Comparison of ENCODE assay signal across 9 cellular contexts in genomic region chr2:18413794-18414396, GRCh38.
DNase-seq lines count a peak whose midpoint lies in the region; TF ChIP-seq lines count a peak whose summit lies in the region.
"Had no signal": no experiment of that assay in that cellular context is flagged by ENCODE, and none has a peak within 500 bp of the region (broad histone marks: within the 10 kb centered on the region; RNA-seq: fewer than 3 reads in every experiment).

No MANE protein-coding gene starts in this region.

- TF ChIP-seq EP300 in SK-N-SH (IDR thresholded peaks at IDR 0.05; ENCODE audit: borderline replicate concordance in 1 of 2, low read depth in 1 of 2, low read length in 1 of 2): no peak; a peak in 1 of 4 replicates

- no peak for TF ChIP-seq RAD21 in SK-N-SH (IDR thresholded peaks at IDR 0.05; ENCODE audit: low read length)

- POLR2A ChIA-PET in SK-N-SH (lab: Yijun Ruan, JAX): no interaction called here

- no peaks in the 10 kb centered on the region for H4K20me1 ChIP-seq in SK-N-SH (ENCODE audit: insufficient read depth)

- 4% methylated on average over 1 of the region's 1 CpG for WGBS in SK-N-SH (ENCODE audit: low lambda C conversion rate)

- no peaks in the 10 kb centered on the region for H3K9me3 ChIP-seq in SK-N-SH

- no peaks in the 10 kb centered on the region for H3K36me3 ChIP-seq in SK-N-SH (replicated peaks in 1 of 2; ENCODE audit: control insufficient read depth in 1 of 2, insufficient read depth in 2 of 2, low read length in 1 of 2)

- H3K27ac ChIP-seq in SK-N-SH (ENCODE audit: low read depth in 2 of 2, low read length in 1 of 2): peak overlapping the region; percentile 47 to 93; a peak in 3 of 4 replicates

- no peaks in the 10 kb centered on the region for H3K9me2 ChIP-seq in SK-N-SH

- peak overlapping the region; percentile 14 to 33; a peak in 3 of 4 replicates for H3K4me3 ChIP-seq in SK-N-SH (ENCODE audit: low read depth in 2 of 2, low read length in 1 of 2)

- peak overlapping the region; percentile 2; the same call in 1 of the 2 replicates for H2AFZ ChIP-seq in SK-N-SH (ENCODE audit: low read depth)

- CTCF ChIA-PET in SK-N-SH (lab: Yijun Ruan, JAX): interaction anchor here (0.8 to 2.0 kb wide), 5 partner anchors 9 to 37 kb away, joined by 3 to 8 read pairs (median 3); no protein-coding TSS in a partner anchor

- no peaks in the 10 kb centered on the region for H3K79me2 ChIP-seq in SK-N-SH (ENCODE audit: insufficient read depth)

- no peaks in the 10 kb centered on the region for H3K27me3 ChIP-seq in SK-N-SH (ENCODE audit: insufficient read depth)

- peak overlapping the region; percentile 49; the same call in 1 of the 2 replicates for H3K9ac ChIP-seq in SK-N-SH

- peaks cover 28% of the 10 kb centered on the region for H3F3A ChIP-seq in SK-N-SH (replicated peaks; ENCODE audit: insufficient read depth)

- peak overlapping the region; percentile 79 for H3K4me2 ChIP-seq in SK-N-SH

- TF ChIP-seq CTCF in SK-N-SH (IDR thresholded peaks at IDR 0.05): no peak

- H3K4me1 ChIP-seq in SK-N-SH (ENCODE audit: control insufficient read depth in 1 of 2, insufficient read depth in 2 of 2, low read depth in 1 of 2, low read length in 1 of 2): peaks cover 0 to 12% of the 10 kb centered on the region in 2 experiments; a peak in 2 of 4 replicates

- DNase-seq in GM04503 (ENCODE audit: low read depth): peak; percentile 73
- DNase-seq in SK-N-SH: no peak
- peak; percentile 64 for DNase-seq in fibroblast of the conjunctiva (ENCODE audit: low read depth)
- peak; percentile 39 for DNase-seq in pulmonary artery endothelial cell (ENCODE audit: low read depth, low spot score)
- no peak for DNase-seq in T-helper 9 cell
- DNase-seq in NCI-H1105 treated with DMSO at 0.1 percent for 48 hours (lab: John Stamatoyannopoulos, UW): no peak
- DNase-seq in NCI-H1436 treated with DMSO at 0.1 percent for 48 hours (lab: John Stamatoyannopoulos, UW): no peak
- no peak for DNase-seq in stimulated activated CD4-positive, alpha-beta T cell treated with anti-CD3 and anti-CD28 coated beads, Interleukin-4, amount 100 ng/mL, for 1 hour
- DNase-seq: NCI-H1048 had no signal

TF ChIP-seq in SK-N-SH, 30 proteins besides CTCF, POLR2A, EP300 and RAD21:
- TF ChIP-seq SIN3A (IDR thresholded peaks at IDR 0.05; ENCODE audit: borderline replicate concordance, low read depth, low read length) (peak; percentile 50; the same call in 1 of the 2 replicates), PBX3 (IDR thresholded peaks at IDR 0.05) (peak; percentile 62), NFIC (IDR thresholded peaks at IDR 0.05; ENCODE audit: borderline replicate concordance) (peak; percentile 76; the same call in 1 of the 2 replicates), TCF12 (IDR thresholded peaks at IDR 0.05) (peak; percentile 77), MAX (IDR thresholded peaks at IDR 0.05; ENCODE audit: low read depth) (peak; percentile 91), YY1 (IDR thresholded peaks at IDR 0.05; ENCODE audit: low read depth) (peak; percentile 33; the same call in 1 of the 2 replicates), FOSL2 (IDR thresholded peaks at IDR 0.05; ENCODE audit: borderline replicate concordance, low read depth) (peak; percentile 91), USF1 (IDR thresholded peaks at IDR 0.05; ENCODE audit: borderline replicate concordance, low read depth) (no peak), ZBTB33 (IDR thresholded peaks at IDR 0.05; ENCODE audit: borderline replicate concordance, low read depth) (no peak), TAF1 (IDR thresholded peaks at IDR 0.05; ENCODE audit: borderline replicate concordance, low read depth, low read length) (no peak; the same call in 1 of the 2 replicates), POLR2AphosphoS5 (IDR thresholded peaks at IDR 0.05; ENCODE audit: low read depth, low read length) (peak; percentile 44; the same call in 1 of the 2 replicates), JUND (IDR thresholded peaks at IDR 0.05) (peak; percentile 89)

Comparison
In these comparisons a context has a peak if more than half of its experiments do, and no peak if none do; other contexts are left out.
1. DNase-seq: peak in GM04503 (single experiment), fibroblast of the conjunctiva (single experiment) and pulmonary artery endothelial cell (single experiment); none in SK-N-SH (single experiment), T-helper 9 cell (single experiment), NCI-H1105 treated with DMSO at 0.1 percent for 48 hours (single experiment), NCI-H1436 treated with DMSO at 0.1 percent for 48 hours (single experiment) and stimulated activated CD4-positive, alpha-beta T cell treated with anti-CD3 and anti-CD28 coated beads, Interleukin-4, amount 100 ng/mL, for 1 hour (single experiment).